Comparison of ENCODE assay signal across 8 cellular contexts in the genomic region with DNA sequence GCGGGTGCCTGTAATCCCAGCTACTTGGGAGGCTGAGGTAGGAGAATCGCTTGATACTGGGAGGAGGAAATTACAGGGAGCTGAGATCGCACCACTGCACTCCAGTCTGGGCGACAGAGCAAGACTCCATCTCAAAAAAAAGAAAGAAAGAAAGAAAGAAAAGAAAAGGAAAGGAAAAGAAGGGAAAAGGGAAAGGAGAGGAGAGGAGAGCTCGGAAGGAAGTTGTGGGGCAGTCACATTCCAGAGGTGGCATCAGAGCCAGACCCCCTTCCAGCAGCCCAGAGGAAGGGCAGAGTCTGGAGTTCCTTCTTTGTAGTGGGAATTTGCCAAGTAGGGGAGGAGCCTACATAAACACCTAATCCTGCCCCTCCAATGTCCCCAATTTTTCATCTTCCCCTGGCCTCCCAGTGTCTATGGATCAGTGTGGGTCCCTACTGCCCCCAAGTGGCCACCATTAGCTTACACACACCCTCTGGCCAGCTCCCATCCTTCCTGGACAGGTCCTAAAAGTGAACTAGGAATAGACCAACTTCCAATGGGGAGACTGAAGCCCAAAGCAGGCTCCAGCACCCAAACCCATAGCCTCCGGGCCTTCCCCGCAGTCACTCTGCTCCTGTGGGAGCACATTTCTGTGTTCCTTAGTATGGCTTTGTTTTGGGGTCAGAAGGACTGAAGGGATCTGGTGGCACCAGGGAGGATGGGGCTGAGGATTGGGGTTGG. TPM values are rescaled to one million over a fixed set of nuclear protein-coding genes. Genes with fewer than 3 reads are reported as not detected.
DNase-seq lines count a peak whose midpoint lies in the region; ATAC-seq and TF ChIP-seq lines count a peak whose summit lies in the region.

No MANE protein-coding gene starts in this region.

- H3K4me3 ChIP-seq in HL-60 (replicated peaks; ENCODE audit: insufficient read depth, low read length) = no peak overlapping the region
- H3K4me3 ChIP-seq in astrocyte of the cerebellum (ENCODE audit: low read depth, low read length) = no peak overlapping the region
- H3K4me3 ChIP-seq in smooth muscle cell = no peak overlapping the region

- H3K27ac ChIP-seq in HL-60 (replicated peaks) (no peak overlapping the region), smooth muscle cell (ENCODE audit: low read depth) (no peak overlapping the region)

- H2AFZ ChIP-seq in smooth muscle cell (ENCODE audit: low read depth) = no peak overlapping the region

- H3F3A ChIP-seq in smooth muscle cell (ENCODE audit: low read depth) = no peaks in the 10 kb centered on the region

- H3K4me1 ChIP-seq in smooth muscle cell (ENCODE audit: low read depth) = peaks cover 6% of the 10 kb centered on the region

- no peaks in the 10 kb centered on the region for H3K9me3 ChIP-seq in smooth muscle cell (replicated peaks; ENCODE audit: low read depth)

- no peak for ATAC-seq in GM21825 (IDR thresholded peaks at IDR 0.05; ENCODE audit: unreplicated experiment)
- ATAC-seq in GM18519 (IDR thresholded peaks at IDR 0.05; ENCODE audit: low FRiP score, unreplicated experiment) = no peak

- H3K27me3 ChIP-seq in HL-60 (ENCODE audit: insufficient read depth, poor library complexity, severe bottlenecking) (peaks cover 19% of the 10 kb centered on the region), smooth muscle cell (ENCODE audit: low read depth) (peaks cover 14% of the 10 kb centered on the region)

- H4K20me1 ChIP-seq in smooth muscle cell (ENCODE audit: low read depth) = no peaks in the 10 kb centered on the region

- no peak overlapping the region for H3K4me2 ChIP-seq in smooth muscle cell

- H3K36me3 ChIP-seq in smooth muscle cell (ENCODE audit: low read depth) = no peaks in the 10 kb centered on the region

- H3K9ac ChIP-seq in smooth muscle cell (ENCODE audit: low read depth) = no peak overlapping the region

- no peaks in the 10 kb centered on the region for H3K79me2 ChIP-seq in smooth muscle cell (ENCODE audit: low read depth)

- in situ Hi-C loops in astrocyte of the cerebellum (cut with HindIII; ENCODE audit: low sequenced_read_pairs) = no loop called here

- peak; percentile 69 for TF ChIP-seq CTCF in HL-60 (IDR thresholded peaks at IDR 0.05; ENCODE audit: insufficient read depth, low read length)
- TF ChIP-seq CTCF in astrocyte of the cerebellum (IDR thresholded peaks at IDR 0.05; ENCODE audit: low read depth, low read length, missing control alignments) = peak; percentile 90
- TF ChIP-seq CTCF in smooth muscle cell (IDR thresholded peaks at IDR 0.05; ENCODE audit: borderline replicate concordance, insufficient read depth, poor library complexity, severe bottlenecking) = peak; percentile 56

- 69% methylated on average over 7 of the region's 7 CpGs for WGBS in smooth muscle cell (ENCODE audit: low lambda C conversion rate)

- DNase-seq in EL (peak; percentile 67), HL-60 (ENCODE audit: low read depth in 1 of 2, low spot score in 1 of 2) (peak; percentile 41 to 57), NOMO-1 treated with DMSO at 0.1 percent for 48 hours (lab: John Stamatoyannopoulos, UW; ENCODE audit: unreplicated experiment) (peak; percentile 73), astrocyte of the cerebellum (ENCODE audit: low read depth) (peak; percentile 16), hippocampal formation (lab: John Stamatoyannopoulos, UW) (peak; percentile 33 to 52), smooth muscle cell (lab: John Stamatoyannopoulos, UW; ENCODE audit: unreplicated experiment) (no peak)

RNA-seq across cellular contexts. Expression of gene HSPB1, which starts 39.6 kb away (rescaled TPM):
- total RNA-seq in smooth muscle cell = 374 and 484 TPM in 2 replicates
- 1,842 and 2,006 TPM in 2 replicates for polyA plus RNA-seq in smooth muscle cell
